8 cellular contexts compared by ENCODE assay signal in genomic region chr4:76690091-76690905, GRCh38.
DNase-seq lines count a peak whose midpoint lies in the region; TF ChIP-seq lines count a peak whose summit lies in the region.

No MANE protein-coding gene starts in this region.

- H3K4me3 ChIP-seq in SK-N-SH (ENCODE audit: low read depth in 2 of 2, low read length in 1 of 2) = peak overlapping the region; percentile 79 to 81
- peak overlapping the region in 5 of 7 experiments; percentile 41 to 50 (median 43) for H3K4me3 ChIP-seq in skin epidermis

- WGBS in SK-N-SH (ENCODE audit: low lambda C conversion rate) = under 1% methylated on average over 12 of the region's 12 CpGs

- H3K36me3 Mint-ChIP-seq in activated CD4-positive, alpha-beta T cell treated with anti-CD3 and anti-CD28 coated beads, Interleukin-2, amount 10 ng/mL, durations not matched to agents 24 days and 14 days (ENCODE audit: low read depth) = no peaks in the 10 kb centered on the region
- H3K36me3 Mint-ChIP-seq in glutamatergic neuron (ENCODE audit: unreplicated experiment) = no peaks in the 10 kb centered on the region

- peak in 1 of 2 experiments; percentile 80; a peak in 1 of 4 replicates for TF ChIP-seq EP300 in SK-N-SH (IDR thresholded peaks at IDR 0.05; ENCODE audit: borderline replicate concordance in 1 of 2, low read depth in 1 of 2, low read length in 1 of 2)

- peaks cover 11% of the 10 kb centered on the region for H3K4me1 Mint-ChIP-seq in activated CD4-positive, alpha-beta T cell treated with anti-CD3 and anti-CD28 coated beads, Interleukin-2, amount 10 ng/mL, durations not matched to agents 24 days and 14 days
- H3K4me1 Mint-ChIP-seq in glutamatergic neuron (ENCODE audit: low read depth, unreplicated experiment) = peaks cover 28% of the 10 kb centered on the region

- H3K4me1 ChIP-seq in SK-N-SH (ENCODE audit: control insufficient read depth in 1 of 2, insufficient read depth in 2 of 2, low read depth in 1 of 2, low read length in 1 of 2) = peaks cover 12 to 31% of the 10 kb centered on the region in 2 experiments

- no peaks in the 10 kb centered on the region for H3K27me3 ChIP-seq in SK-N-SH (ENCODE audit: insufficient read depth)

- TF ChIP-seq CTCF in SK-N-SH (IDR thresholded peaks at IDR 0.05) = no peak
- no peak for TF ChIP-seq CTCF in glutamatergic neuron (IDR thresholded peaks at IDR 0.05; ENCODE audit: partially characterized antibody, unreplicated experiment)

- no peak for DNase-seq in activated CD4-positive, alpha-beta T cell treated with anti-CD3 and anti-CD28 coated beads, Interleukin-2, amount 10 ng/mL, durations not matched to agents 24 days and 14 days
- DNase-seq in activated CD4-positive, alpha-beta T cell treated with anti-CD3 and anti-CD28 coated beads, Interleukin-2, amount 50 U/mL, for 48 hours = no peak
- peak; percentile 84 for DNase-seq in SK-N-SH
- no peak for DNase-seq in glutamatergic neuron
- DNase-seq in HuH-7.5 (ENCODE audit: low spot score) = no peak
- DNase-seq in T1000 (lab: John Stamatoyannopoulos, UW) = no peak
- DNase-seq in superior temporal gyrus (ENCODE audit: extremely low spot score) = no peak

- intact Hi-C loops in activated CD4-positive, alpha-beta T cell treated with anti-CD3 and anti-CD28 coated beads, Interleukin-2, amount 10 ng/mL, durations not matched to agents 24 days and 14 days (cut with micrococcal nuclease) = no loop called here

- H3K9me3 ChIP-seq in SK-N-SH = no peaks in the 10 kb centered on the region

- peaks cover 87% of the 10 kb centered on the region for H3K79me2 ChIP-seq in SK-N-SH (ENCODE audit: insufficient read depth)

- peak overlapping the region; percentile 92 for H3K9ac ChIP-seq in SK-N-SH

- POLR2A ChIA-PET in SK-N-SH (lab: Yijun Ruan, JAX) = interaction anchor here (1.0 kb wide), 1 partner anchor 9 kb away, joined by 4 read pairs; no protein-coding TSS in a partner anchor

- H3K27ac ChIP-seq in SK-N-SH (ENCODE audit: low read depth in 2 of 2, low read length in 1 of 2) = peak overlapping the region; percentile 78 to 99
- H3K27ac ChIP-seq in skin epidermis = no peak overlapping the region

- TF ChIP-seq RAD21 in SK-N-SH (IDR thresholded peaks at IDR 0.05; ENCODE audit: low read length) = peak; percentile 32

- H3K9me3 Mint-ChIP-seq in activated CD4-positive, alpha-beta T cell treated with anti-CD3 and anti-CD28 coated beads, Interleukin-2, amount 10 ng/mL, durations not matched to agents 24 days and 14 days = no peaks in the 10 kb centered on the region
- peaks cover 2% of the 10 kb centered on the region for H3K9me3 Mint-ChIP-seq in glutamatergic neuron (ENCODE audit: unreplicated experiment)

- no peaks in the 10 kb centered on the region for H3K9me2 ChIP-seq in SK-N-SH

- H3F3A ChIP-seq in SK-N-SH (replicated peaks; ENCODE audit: insufficient read depth) = peaks cover 6% of the 10 kb centered on the region

- H3K27ac Mint-ChIP-seq in activated CD4-positive, alpha-beta T cell treated with anti-CD3 and anti-CD28 coated beads, Interleukin-2, amount 10 ng/mL, durations not matched to agents 24 days and 14 days = no peak overlapping the region
- no peak overlapping the region for H3K27ac Mint-ChIP-seq in glutamatergic neuron (ENCODE audit: unreplicated experiment)

- peak overlapping the region; percentile 92 for H3K4me2 ChIP-seq in SK-N-SH

- no peaks in the 10 kb centered on the region for H4K20me1 ChIP-seq in SK-N-SH (ENCODE audit: insufficient read depth)

- H3K36me3 ChIP-seq in SK-N-SH (replicated peaks in 1 of 2; ENCODE audit: control insufficient read depth in 1 of 2, insufficient read depth in 2 of 2, low read length in 1 of 2) = peaks cover 3 to 7% of the 10 kb centered on the region in 2 experiments

- H3K4me3 Mint-ChIP-seq in activated CD4-positive, alpha-beta T cell treated with anti-CD3 and anti-CD28 coated beads, Interleukin-2, amount 10 ng/mL, durations not matched to agents 24 days and 14 days = peak overlapping the region; percentile 37
- H3K4me3 Mint-ChIP-seq in glutamatergic neuron (ENCODE audit: unreplicated experiment) = peak overlapping the region; percentile 96

- CTCF ChIA-PET in SK-N-SH (lab: Yijun Ruan, JAX) = interaction anchor here (1.9 kb wide), 1 partner anchor 185 kb away, joined by 5 read pairs; no protein-coding TSS in a partner anchor

- peaks cover 71% of the 10 kb centered on the region for H3K27me3 Mint-ChIP-seq in activated CD4-positive, alpha-beta T cell treated with anti-CD3 and anti-CD28 coated beads, Interleukin-2, amount 10 ng/mL, durations not matched to agents 24 days and 14 days
- H3K27me3 Mint-ChIP-seq in glutamatergic neuron (ENCODE audit: unreplicated experiment) = peaks cover 2% of the 10 kb centered on the region

- H2AFZ ChIP-seq in SK-N-SH (ENCODE audit: low read depth) = peak overlapping the region; percentile 30; the same call in 1 of the 2 replicates

TF ChIP-seq in SK-N-SH, 30 proteins besides CTCF, POLR2A, EP300 and RAD21 (continues in another document):
- no peak for TF ChIP-seq GABPA (IDR thresholded peaks at IDR 0.05; ENCODE audit: low read depth)
- peak; percentile 48 for TF ChIP-seq CHD2 (IDR thresholded peaks at IDR 0.05; ENCODE audit: low read length, partially characterized antibody)
- no peak for TF ChIP-seq MEF2A (IDR thresholded peaks at IDR 0.05; ENCODE audit: borderline replicate concordance, low read depth)
- TF ChIP-seq GATA2 (CRISPR knock-in tag; IDR thresholded peaks at IDR 0.05) = peak; percentile 86
- no peak for TF ChIP-seq IRF3 (IDR thresholded peaks at IDR 0.05; ENCODE audit: low read depth, low read length)
- no peak for TF ChIP-seq FOSL2 (IDR thresholded peaks at IDR 0.05; ENCODE audit: borderline replicate concordance, low read depth)
- TF ChIP-seq RXRA (IDR thresholded peaks at IDR 0.05; ENCODE audit: borderline replicate concordance, low read depth) = no peak
- TF ChIP-seq FOXM1 (IDR thresholded peaks at IDR 0.05; ENCODE audit: low read depth) = no peak
- TF ChIP-seq USF1 (IDR thresholded peaks at IDR 0.05; ENCODE audit: borderline replicate concordance, low read depth) = no peak
- no peak for TF ChIP-seq JUND (IDR thresholded peaks at IDR 0.05)
- TF ChIP-seq REST (IDR thresholded peaks at IDR 0.05; ENCODE audit: low read depth, low read length) = no peak
- no peak for TF ChIP-seq PBX3 (IDR thresholded peaks at IDR 0.05)
- TF ChIP-seq TEAD4 (IDR thresholded peaks at IDR 0.05; ENCODE audit: borderline replicate concordance, insufficient read depth) = no peak
- peak; percentile 80 for TF ChIP-seq TCF12 (IDR thresholded peaks at IDR 0.05)
- peak; percentile 26; the same call in 1 of the 2 replicates for TF ChIP-seq POLR2AphosphoS5 (IDR thresholded peaks at IDR 0.05; ENCODE audit: low read depth, low read length)

Comparison
In these comparisons a context has a peak if more than half of its experiments do, and no peak if none do; other contexts are left out.
1. H3K27ac ChIP-seq: peak in SK-N-SH (2 of 2); none in skin epidermis (0 of 21).